In genomic region chr14:29671034-29671433, GRCh38 we compare ENCODE assay signal across 20 cellular contexts.
DNase-seq lines count a peak whose midpoint lies in the region; TF ChIP-seq lines count a peak whose summit lies in the region.
"Had no signal": no experiment of that assay in that cellular context is flagged by ENCODE, and none has a peak within 500 bp of the region (broad histone marks: within the 10 kb centered on the region; RNA-seq: fewer than 3 reads in every experiment).

No MANE protein-coding gene starts in this region.

- H3K9me2 ChIP-seq in GM23248 (ENCODE audit: insufficient read depth): no peaks in the 10 kb centered on the region

- H3K79me2 ChIP-seq in GM23248 (ENCODE audit: insufficient read depth): 0 out of 2 replicates have a peak, but pooled peaks cover 4% of the 10 kb centered on the region
- no peaks in the 10 kb centered on the region for H3K79me2 ChIP-seq in smooth muscle cell (ENCODE audit: low read depth)

- H3K36me3 ChIP-seq in GM23248 (ENCODE audit: low read depth): no peaks in the 10 kb centered on the region
- no peaks in the 10 kb centered on the region for H3K36me3 ChIP-seq in smooth muscle cell (ENCODE audit: low read depth)
- H3K36me3 ChIP-seq: esophagus muscularis mucosa, tibial nerve had no signal

- peak overlapping the region; percentile 40; the same call in 1 of the 2 replicates for H3K9ac ChIP-seq in GM23248
- no peak overlapping the region for H3K9ac ChIP-seq in smooth muscle cell (ENCODE audit: low read depth)
- H3K9ac ChIP-seq: KMS-11 had no signal

- in situ Hi-C loops in GM23248 (cut with MboI): no loop called here

- H3K4me2 ChIP-seq in GM23248 (ENCODE audit: unreplicated experiment) (peak overlapping the region; percentile 38), smooth muscle cell (peak overlapping the region; percentile 10)
- H3K4me2 ChIP-seq: KMS-11 had no signal

- H3K4me1 ChIP-seq in GM23248 (ENCODE audit: insufficient read depth) (peaks cover 11% of the 10 kb centered on the region; the same call in 1 of the 2 replicates), smooth muscle cell (ENCODE audit: low read depth) (peaks cover 19% of the 10 kb centered on the region)

- H3K9me3 ChIP-seq in GM23248 (ENCODE audit: low read depth) (no peaks in the 10 kb centered on the region), smooth muscle cell (replicated peaks; ENCODE audit: low read depth) (no peaks in the 10 kb centered on the region)
- H3K9me3 ChIP-seq: esophagus muscularis mucosa, tibial nerve had no signal

- no peaks in the 10 kb centered on the region for H4K20me1 ChIP-seq in GM23248 (ENCODE audit: insufficient read depth)
- no peaks in the 10 kb centered on the region for H4K20me1 ChIP-seq in smooth muscle cell (ENCODE audit: low read depth)

- H3K27ac ChIP-seq in GM23248 (peak overlapping the region; percentile 47), smooth muscle cell (ENCODE audit: low read depth) (peak overlapping the region; percentile 23)
- H3K27ac ChIP-seq: KMS-11 had no signal

- WGBS in GM23248 (ENCODE audit: low coverage in 1 of 2, low lambda C conversion rate in 2 of 2, missing lambda C conversion rate in 2 of 2), 2 experiments: 9 to 18% methylated on average over 1 of the region's 1 CpG
- 61% methylated on average over 1 of the region's 1 CpG for WGBS in smooth muscle cell (ENCODE audit: low lambda C conversion rate)

- TF ChIP-seq CTCF in fibroblast of mammary gland (conservative IDR thresholded peaks at IDR 0.05; ENCODE audit: control insufficient read depth, insufficient read depth, low read depth, low read length) (no peak), smooth muscle cell (IDR thresholded peaks at IDR 0.05; ENCODE audit: borderline replicate concordance, insufficient read depth, poor library complexity, severe bottlenecking) (no peak)

- H3K27me3 ChIP-seq in GM23248 (replicated peaks; ENCODE audit: insufficient read depth): no peaks in the 10 kb centered on the region
- no peaks in the 10 kb centered on the region for H3K27me3 ChIP-seq in smooth muscle cell (ENCODE audit: low read depth)
- H3K27me3 ChIP-seq: esophagus muscularis mucosa, tibial nerve had no signal

- H3K4me3 ChIP-seq in GM23248: no peak overlapping the region
- H3K4me3 ChIP-seq in fibroblast of mammary gland (ENCODE audit: control insufficient read depth, low read depth, low read length): no peak overlapping the region
- H3K4me3 ChIP-seq in smooth muscle cell: no peak overlapping the region
- H3K4me3 ChIP-seq: esophagus muscularis mucosa, tibial nerve had no signal

- H2AFZ ChIP-seq in GM23248: peak overlapping the region; percentile 27
- no peak overlapping the region for H2AFZ ChIP-seq in smooth muscle cell (ENCODE audit: low read depth)

- peaks cover 4% of the 10 kb centered on the region; the same call in 1 of the 2 replicates for H3F3A ChIP-seq in GM23248 (ENCODE audit: insufficient read depth)
- no peaks in the 10 kb centered on the region for H3F3A ChIP-seq in smooth muscle cell (ENCODE audit: low read depth)

- DNase-seq in GM23248 (peak; percentile 48), NCI-H748 treated with DMSO at 0.1 percent for 48 hours (lab: John Stamatoyannopoulos, UW) (peak; percentile 8), fibroblast of mammary gland (ENCODE audit: low read depth) (peak; percentile 44), smooth muscle cell (lab: John Stamatoyannopoulos, UW; ENCODE audit: unreplicated experiment) (no peak), NCI-H1694 treated with DMSO at 0.1 percent for 48 hours (lab: John Stamatoyannopoulos, UW) (no peak), DMS53 treated with DMSO at 0.1 percent for 48 hours (lab: John Stamatoyannopoulos, UW; ENCODE audit: unreplicated experiment) (no peak), GF-D8 (lab: John Stamatoyannopoulos, UW) (no peak)
- no peak for DNase-seq in stimulated activated CD4-positive, alpha-beta T cell treated with anti-CD3 and anti-CD28 coated beads, Interleukin-4, amount 100 ng/mL, for 4 hours
- DNase-seq: activated effector memory CD4-positive, alpha-beta T cell treated with anti-CD3 and anti-CD28 coated beads, Interleukin-2, amount 50 U/mL, for 16 hours; anterior cingulate cortex; DMS79 treated with DMSO at 0.1 percent for 48 hours; hypothalamus; left cardiac atrium; NCI-H1105 treated with DMSO at 0.1 percent for 48 hours; nucleus accumbens; Right ventricle myocardium superior; T-helper 17 cell had no signal

Comparison
In these comparisons a context has a peak if more than half of its experiments do, and no peak if none do; other contexts are left out.
1. DNase-seq: peak in GM23248 (single experiment), NCI-H748 treated with DMSO at 0.1 percent for 48 hours (single experiment) and fibroblast of mammary gland (single experiment); none in smooth muscle cell (single experiment), NCI-H1694 treated with DMSO at 0.1 percent for 48 hours (single experiment), stimulated activated CD4-positive, alpha-beta T cell treated with anti-CD3 and anti-CD28 coated beads, Interleukin-4, amount 100 ng/mL, for 4 hours (0 of 2), DMS53 treated with DMSO at 0.1 percent for 48 hours (single experiment) and GF-D8 (single experiment).